Comparison of ENCODE assay signal across 6 cellular contexts in genomic region chr5:107005653-107006052, GRCh38.
"Had no signal": no experiment of that assay in that cellular context is flagged by ENCODE, and none has a peak within 500 bp of the region (broad histone marks: within the 10 kb centered on the region; RNA-seq: fewer than 3 reads in every experiment).

No MANE protein-coding gene starts in this region.

- H3K4me2 ChIP-seq: GM23338 had no signal

- ATAC-seq: GM23338, K562 had no signal

- H3K4me3 Mint-ChIP-seq: GM23338, H9, HFFc6 had no signal

- H3K4me3 ChIP-seq: GM23338, K562 had no signal

- H3K9me3 Mint-ChIP-seq: GM23338, H9 had no signal

- DNase-seq: H9, HCEC 1CT, HFFc6, IMR-90 had no signal

- H2AFZ ChIP-seq: GM23338 had no signal

- H3K27ac Mint-ChIP-seq: GM23338, H9, HFFc6 had no signal
